ENCODE assay signal across 9 cellular contexts in genomic region chr15:51649659-51650521, GRCh38. TPM values are rescaled to one million over a fixed set of nuclear protein-coding genes. Genes with fewer than 3 reads are reported as not detected.
DNase-seq lines count a peak whose midpoint lies in the region; ATAC-seq and TF ChIP-seq lines count a peak whose summit lies in the region.
"Had no signal": no experiment of that assay in that cellular context is flagged by ENCODE, and none has a peak within 500 bp of the region (broad histone marks: within the 10 kb centered on the region; RNA-seq: fewer than 3 reads in every experiment).

No MANE protein-coding gene starts in this region.

- ATAC-seq in GM21423 (IDR thresholded peaks at IDR 0.05; ENCODE audit: unreplicated experiment), result peak; percentile 58
- ATAC-seq in gastrocnemius medialis, result peak; percentile 70 to 79

- no peaks in the 10 kb centered on the region for H4K20me1 ChIP-seq in hepatocyte (ENCODE audit: insufficient read depth, poor library complexity, severe bottlenecking)

- H2AFZ ChIP-seq in hepatocyte, result no peak overlapping the region

- no peaks in the 10 kb centered on the region for H3K27me3 ChIP-seq in hepatocyte
- H3K27me3 ChIP-seq in gastrocnemius medialis, result no peaks in the 10 kb centered on the region

- in situ Hi-C loops in astrocyte of the spinal cord (cut with HindIII; ENCODE audit: low sequenced_read_pairs) (no loop called here), gastrocnemius medialis (cut with MboI; ENCODE audit: low sequenced_read_pairs in 4 of 4) (loop anchor here in 3 of 4 donors (5.0 to 25.0 kb wide), 2 partner anchors 113 to 122 kb away; no protein-coding TSS in a partner anchor)

- DNase-seq in COLO668 (lab: John Stamatoyannopoulos, UW; ENCODE audit: unreplicated experiment) (peak; percentile 42), NCI-H1092 treated with DMSO at 0.1 percent for 48 hours (lab: John Stamatoyannopoulos, UW) (peak; percentile 83), SHP77 treated with DMSO at 0.1 percent for 48 hours (lab: John Stamatoyannopoulos, UW) (peak; percentile 64), astrocyte of the spinal cord (ENCODE audit: low read depth, low spot score) (peak; percentile 79), hepatocyte (ENCODE audit: low spot score) (peak; percentile 75), gastrocnemius medialis (no peak), UCSD-AML1 (lab: John Stamatoyannopoulos, UW; ENCODE audit: unreplicated experiment) (no peak)

- WGBS in hepatocyte (ENCODE audit: low lambda C conversion rate, missing lambda C conversion rate), result 41% methylated on average over 4 of the region's 4 CpGs

- no peak for TF ChIP-seq POLR2A in gastrocnemius medialis (IDR thresholded peaks at IDR 0.05)

- H3K9me3 ChIP-seq in hepatocyte (ENCODE audit: low read depth), result no peaks in the 10 kb centered on the region
- no peaks in the 10 kb centered on the region for H3K9me3 ChIP-seq in gastrocnemius medialis

- intact Hi-C loops in gastrocnemius medialis (cut with DNase I; ENCODE audit: low total_unique reads), result loop anchor here (1.0 kb wide), 1 partner anchor 127 kb away; no protein-coding TSS in a partner anchor

- H3K27ac ChIP-seq in hepatocyte (no peak overlapping the region), gastrocnemius medialis (no peak overlapping the region)

- no peak overlapping the region for H3K4me2 ChIP-seq in hepatocyte

- TF ChIP-seq CTCF in astrocyte of the spinal cord (IDR thresholded peaks at IDR 0.05; ENCODE audit: low read depth, low read length) (peak; percentile 62), hepatocyte (IDR thresholded peaks at IDR 0.05; ENCODE audit: poor library complexity) (peak; percentile 86), gastrocnemius medialis (IDR thresholded peaks at IDR 0.05 in 4 of 5, conservative IDR thresholded peaks at IDR 0.05 in 1 of 5) (peak; percentile 48 to 75 (median 74))

- no peaks in the 10 kb centered on the region for H3K9me2 ChIP-seq in hepatocyte (replicated peaks; ENCODE audit: insufficient read depth)

- H3K4me1 ChIP-seq in hepatocyte (ENCODE audit: insufficient read depth), result no peaks in the 10 kb centered on the region
- no peaks in the 10 kb centered on the region for H3K4me1 ChIP-seq in gastrocnemius medialis

- H3K36me3 ChIP-seq in hepatocyte (replicated peaks; ENCODE audit: insufficient read depth, low read depth) (no peaks in the 10 kb centered on the region), gastrocnemius medialis (no peaks in the 10 kb centered on the region)

- H3K4me3 ChIP-seq in astrocyte of the spinal cord (ENCODE audit: low read depth, low read length), result no peak overlapping the region
- no peak overlapping the region for H3K4me3 ChIP-seq in hepatocyte
- H3K4me3 ChIP-seq in gastrocnemius medialis, result no peak overlapping the region

- H3K79me2 ChIP-seq in hepatocyte, result no peaks in the 10 kb centered on the region

RNA-seq across cellular contexts. Expression of gene DMXL2, which starts 27.3 kb away (rescaled TPM):
- total RNA-seq in hepatocyte (30.8 and 31.4 TPM in 2 replicates), gastrocnemius medialis (1 to 10 TPM; 2.5 to 4.1 (median 3.0) TPM)
- 7.8 and 10.5 TPM in 2 replicates for polyA plus RNA-seq in hepatocyte

RNA-seq across cellular contexts. Expression of gene SCG3, which starts 31.4 kb away (rescaled TPM):
- total RNA-seq in hepatocyte, result 0.20 and 0.44 TPM in 2 replicates
- polyA plus RNA-seq in hepatocyte, result 0.06 and 0.11 TPM in 2 replicates
- total RNA-seq in gastrocnemius medialis, result not detected
- total RNA-seq: T-helper 2 cell treated with Interferon-gamma antibody and Interleukin-4, amounts not matched to agents 100 ng/mL and 5 ng/mL, for 36 hours had no signal

Comparison
In these comparisons a context has a peak if more than half of its experiments do, and no peak if none do; other contexts are left out.
1. DNase-seq: peak in COLO668 (single experiment), NCI-H1092 treated with DMSO at 0.1 percent for 48 hours (single experiment), SHP77 treated with DMSO at 0.1 percent for 48 hours (single experiment), astrocyte of the spinal cord (single experiment) and hepatocyte (single experiment); none in gastrocnemius medialis (0 of 2) and UCSD-AML1 (single experiment).
2. Peak in every context shown above with its lines, with median percentiles within 50 percentile points of each other: CTCF ChIP-seq.